ENCODE assay signal across 12 cellular contexts in genomic region chr5:149749481-149750365, GRCh38. TPM values are rescaled to one million over a fixed set of nuclear protein-coding genes. Genes with fewer than 3 reads are reported as not detected.
A peak's percentile ranks its signal among the peaks of the same experiment; 100 is the strongest.
DNase-seq lines count a peak whose midpoint lies in the region; ATAC-seq and TF ChIP-seq lines count a peak whose summit lies in the region.
"Had no signal": no experiment of that assay in that cellular context is flagged by ENCODE, and none has a peak within 500 bp of the region (broad histone marks: within the 10 kb centered on the region; RNA-seq: fewer than 3 reads in every experiment).

No MANE protein-coding gene starts in this region.

- no peak for TF ChIP-seq POLR2A in esophagus muscularis mucosa (IDR thresholded peaks at IDR 0.05; ENCODE audit: low read depth)

- CTCF ChIA-PET in CD4-positive, alpha-beta T cell (lab: Charles Lee), result no interaction called here

- ATAC-seq in HG03045 (IDR thresholded peaks at IDR 0.05; ENCODE audit: unreplicated experiment), result no peak
- ATAC-seq in CD4-positive, alpha-beta T cell (ENCODE audit: poor library complexity), result no peak

- H3K36me3 ChIP-seq in esophagus muscularis mucosa, result no peaks in the 10 kb centered on the region
- H3K36me3 ChIP-seq: cardiac muscle cell had no signal

- H3K4me3 Mint-ChIP-seq in CD4-positive, alpha-beta T cell, result no peak overlapping the region

- H3K9me3 Mint-ChIP-seq in CD4-positive, alpha-beta T cell, result no peaks in the 10 kb centered on the region

- intact Hi-C loops in esophagus muscularis mucosa (cut with DNase I), result no loop called here
- intact Hi-C loops in CD4-positive, alpha-beta T cell (cut with DNase I, micrococcal nuclease), result no loop called here

- no peak for TF ChIP-seq EP300 in esophagus muscularis mucosa (IDR thresholded peaks at IDR 0.05)

- H3K4me1 ChIP-seq in esophagus muscularis mucosa, result peaks cover 33 to 45% (median 39%) of the 10 kb centered on the region in 4 donors

- 56% methylated on average over 8 of the region's 8 CpGs for WGBS in esophagus muscularis mucosa

- TF ChIP-seq CTCF in esophagus muscularis mucosa (IDR thresholded peaks at IDR 0.05), result no peak
- no peak for TF ChIP-seq CTCF in CD4-positive, alpha-beta T cell (IDR thresholded peaks at IDR 0.05)

- in situ Hi-C loops in G401 (cut with HindIII; ENCODE audit: low sequenced_read_pairs), result no loop called here

- no peaks in the 10 kb centered on the region for H3K9me3 ChIP-seq in esophagus muscularis mucosa
- H3K9me3 ChIP-seq in CD4-positive, alpha-beta T cell (ENCODE audit: control insufficient read depth, low read length), result no peaks in the 10 kb centered on the region

- H3K27ac Mint-ChIP-seq in CD4-positive, alpha-beta T cell, result no peak overlapping the region

- no peaks in the 10 kb centered on the region for H3K36me3 Mint-ChIP-seq in CD4-positive, alpha-beta T cell (ENCODE audit: low read depth)

- H3K27ac ChIP-seq in esophagus muscularis mucosa (replicated peaks in 1 of 4), result peak overlapping the region; percentile 37 to 58 (median 45)
- H3K27ac ChIP-seq in CD4-positive, alpha-beta T cell (ENCODE audit: low read depth, low read length), result no peak overlapping the region
- H3K27ac ChIP-seq: cardiac muscle cell had no signal

- H3K4me1 Mint-ChIP-seq in CD4-positive, alpha-beta T cell (ENCODE audit: low read depth), result no peaks in the 10 kb centered on the region

- no peak overlapping the region for H3K4me3 ChIP-seq in esophagus muscularis mucosa
- H3K4me3 ChIP-seq: cardiac muscle cell had no signal

- DNase-seq in G401 (ENCODE audit: low spot score) (peak; percentile 71), NCI-H82 (lab: John Stamatoyannopoulos, UW) (peak; percentile 83), esophagus muscularis mucosa (ENCODE audit: extremely low spot score) (no peak), renal cortical epithelial cell (ENCODE audit: low read depth) (peak; percentile 45), OCI-M2 (lab: John Stamatoyannopoulos, UW; ENCODE audit: unreplicated experiment) (no peak), DMS153 treated with DMSO at 0.1 percent for 48 hours (lab: John Stamatoyannopoulos, UW; ENCODE audit: unreplicated experiment) (no peak)
- no peak for DNase-seq in CD4-positive, alpha-beta T cell
- DNase-seq: DMS79; midbrain; stimulated activated CD8-positive, alpha-beta memory T cell treated with anti-CD3 and anti-CD28 coated beads, Interleukin-4, amount 100 ng/mL, for 48 hours had no signal

- H3K27me3 Mint-ChIP-seq in CD4-positive, alpha-beta T cell, result no peaks in the 10 kb centered on the region

- POLR2A ChIA-PET in CD4-positive, alpha-beta T cell (lab: Charles Lee), result no interaction called here

- no peaks in the 10 kb centered on the region for H3K27me3 ChIP-seq in esophagus muscularis mucosa
- H3K27me3 ChIP-seq in CD4-positive, alpha-beta T cell (ENCODE audit: control insufficient read depth, insufficient read depth, low read length), result no peaks in the 10 kb centered on the region
- H3K27me3 ChIP-seq: cardiac muscle cell had no signal

RNA-seq across cellular contexts. Expression of gene PPARGC1B, which starts 19.6 kb away (rescaled TPM):
- total RNA-seq in G401 (2014; rRNA removed; shearing (Covaris generic)), result 1.2 and 2.4 TPM in 2 replicates
- 10 to 100 TPM in 2 of 4 donors, 1 to 10 TPM in 2; 5.1 to 14.0 (median 9.7) TPM for total RNA-seq in esophagus muscularis mucosa
- 0.52 and 0.55 TPM in 2 replicates for total RNA-seq in renal cortical epithelial cell
- total RNA-seq in CD4-positive, alpha-beta T cell, result 1 to 10 TPM; 1.8 to 2.3 TPM

Comparison
In these comparisons a context has a peak if more than half of its experiments do, and no peak if none do; other contexts are left out.
1. DNase-seq: peak in G401 (single experiment), NCI-H82 (single experiment) and renal cortical epithelial cell (single experiment); none in esophagus muscularis mucosa (single experiment), OCI-M2 (single experiment), DMS153 treated with DMSO at 0.1 percent for 48 hours (single experiment) and CD4-positive, alpha-beta T cell (0 of 10).